Comparison of ENCODE assay signal across 9 cellular contexts in genomic region chr17:48181653-48182052, GRCh38.
DNase-seq lines count a peak whose midpoint lies in the region; ATAC-seq and TF ChIP-seq lines count a peak whose summit lies in the region.
"Had no signal": no experiment of that assay in that cellular context is flagged by ENCODE, and none has a peak within 500 bp of the region (broad histone marks: within the 10 kb centered on the region; RNA-seq: fewer than 3 reads in every experiment).

No MANE protein-coding gene starts in this region.

- H3K4me1 ChIP-seq in HAP-1 (peaks cover 14% of the 10 kb centered on the region), tibial artery (no peaks in the 10 kb centered on the region), heart left ventricle (no peaks in the 10 kb centered on the region)

- intact Hi-C loops in tibial artery (cut with DNase I; ENCODE audit: low total_unique reads) = no loop called here
- intact Hi-C loops in heart left ventricle (cut with DNase I) = no loop called here

- H3K27me3 ChIP-seq in HAP-1 (ENCODE audit: low read depth) (peaks cover 16% of the 10 kb centered on the region), tibial artery (peaks cover 0 to 38% of the 10 kb centered on the region in 2 donors), heart left ventricle (peaks cover 0 to 67% (median 4%) of the 10 kb centered on the region in 9 donors)

- TF ChIP-seq POLR2A in heart left ventricle (IDR thresholded peaks at IDR 0.05) = no peak

- H3K36me3 ChIP-seq in HAP-1 (replicated peaks) (no peaks in the 10 kb centered on the region), tibial artery (no peaks in the 10 kb centered on the region), heart left ventricle (no peaks in the 10 kb centered on the region)

- in situ Hi-C loops in HAP-1 (cut with MboI; ENCODE audit: low sequenced_read_pairs) = no loop called here

- H3K4me3 ChIP-seq in HAP-1 (no peak overlapping the region), tibial artery (no peak overlapping the region), heart left ventricle (no peak overlapping the region)

- WGBS in heart left ventricle, 4 donors = 0 to 9% (median 0%) methylated on average over 1 of the region's 1 CpG

- H3K9me3 ChIP-seq in HAP-1 (no peaks in the 10 kb centered on the region), tibial artery (no peaks in the 10 kb centered on the region), heart left ventricle (no peaks in the 10 kb centered on the region)

- no peak for TF ChIP-seq CTCF in tibial artery (IDR thresholded peaks at IDR 0.05)
- peak in 2 of 12 donors; percentile 21 to 23 for TF ChIP-seq CTCF in heart left ventricle (IDR thresholded peaks at IDR 0.05)

- DNase-seq in COLO668 (lab: John Stamatoyannopoulos, UW; ENCODE audit: unreplicated experiment) (peak; percentile 9), HAP-1 (ENCODE audit: low spot score in 2 of 2) (peak; percentile 58 to 61), SHP77 (lab: John Stamatoyannopoulos, UW) (peak; percentile 56 to 58), iris pigment epithelial cell (ENCODE audit: low read depth) (peak; percentile 16), tibial artery (no peak), heart left ventricle (no peak)
- DNase-seq in effector CD4-positive, alpha-beta T cell = no peak
- DNase-seq: activated CD8-positive, alpha-beta memory T cell treated with anti-CD3 and anti-CD28 coated beads, Interleukin-2, amount 10 ng/mL, durations not matched to agents 7 days and 5 days had no signal

- ATAC-seq in GM21529 (IDR thresholded peaks at IDR 0.05; ENCODE audit: unreplicated experiment) (no peak), heart left ventricle (no peak)
- ATAC-seq: activated CD8-positive, alpha-beta memory T cell treated with anti-CD3 and anti-CD28 coated beads, Interleukin-2, amount 10 ng/mL, durations not matched to agents 7 days and 5 days had no signal

- H3K27ac ChIP-seq in tibial artery = no peak overlapping the region
- no peak overlapping the region for H3K27ac ChIP-seq in heart left ventricle

Comparison
In these comparisons a context has a peak if more than half of its experiments do, and no peak if none do; other contexts are left out.
1. DNase-seq: peak in COLO668 (single experiment), HAP-1 (2 of 2), SHP77 (2 of 2) and iris pigment epithelial cell (single experiment); none in effector CD4-positive, alpha-beta T cell (single experiment), tibial artery (0 of 2) and heart left ventricle (0 of 5).